In the genomic region with DNA sequence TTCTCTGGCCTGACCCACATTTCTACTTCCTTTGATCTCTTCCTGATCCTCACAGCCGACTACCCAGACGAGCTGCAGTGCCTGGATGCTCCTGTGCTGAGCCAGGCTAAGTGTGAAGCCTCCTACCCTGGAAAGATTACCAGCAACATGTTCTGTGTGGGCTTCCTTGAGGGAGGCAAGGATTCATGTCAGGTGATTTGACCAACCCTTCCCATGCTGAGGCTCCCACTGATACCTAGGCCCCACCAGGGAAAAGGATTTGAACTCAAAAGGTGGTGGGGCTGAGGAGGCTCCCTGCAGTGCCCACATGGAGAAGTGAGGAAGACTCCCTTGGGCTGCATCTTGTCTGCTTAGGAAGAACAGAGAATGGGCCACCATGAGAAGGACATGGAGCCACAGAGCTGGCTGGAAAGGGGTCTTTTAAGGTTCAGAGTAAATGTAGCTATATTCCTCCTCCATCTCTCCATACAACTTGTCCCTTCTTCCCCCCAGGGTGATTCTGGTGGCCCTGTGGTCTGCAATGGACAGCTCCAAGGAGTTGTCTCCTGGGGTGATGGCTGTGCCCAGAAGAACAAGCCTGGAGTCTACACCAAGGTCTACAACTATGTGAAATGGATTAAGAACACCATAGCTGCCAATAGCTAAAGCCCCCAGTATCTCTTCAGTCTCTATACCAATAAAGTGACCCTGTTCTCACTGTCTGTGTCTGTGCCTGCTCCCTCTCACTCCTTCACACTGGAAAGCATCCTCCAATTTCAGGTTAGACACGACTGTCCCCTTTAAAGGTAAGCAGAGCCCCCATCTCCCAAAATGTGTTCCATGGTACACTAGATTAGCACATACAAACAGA, we compare ENCODE assay signal across 23 cellular contexts. TPM values are rescaled to one million over a fixed set of nuclear protein-coding genes. Genes with fewer than 3 reads are reported as not detected.
"Had no signal": no experiment of that assay in that cellular context is flagged by ENCODE, and none has a peak within 500 bp of the region (broad histone marks: within the 10 kb centered on the region; RNA-seq: fewer than 3 reads in every experiment).

No MANE protein-coding gene starts in this region.

- H3K27ac ChIP-seq: SJSA1, SK-N-MC had no signal

- H3K36me3 ChIP-seq: MG63, SJSA1 had no signal

- H3K9me3 ChIP-seq: MG63, SJSA1 had no signal

- H3K4me3 ChIP-seq: MG63, SJSA1, SK-N-MC had no signal

- H3K27me3 ChIP-seq: MG63, SJSA1 had no signal

- H3K4me1 ChIP-seq: SJSA1 had no signal

- DNase-seq: Karpas-422, KG1, MG63, NCI-H1092, NCI-H1105 treated with DMSO at 0.1 percent for 48 hours, NCI-H1417 treated with DMSO at 0.1 percent for 48 hours, NCI-H146, NCI-H1694 treated with DMSO at 0.1 percent for 48 hours, NCI-H2029, NCI-H2081 treated with DMSO at 0.1 percent for 48 hours, NCI-H2171, NCI-H226, NCI-H446, NCI-H510A, NCI-H524 treated with DMSO at 0.1 percent for 48 hours, NCI-H69, NCI-H774, Right ventricle myocardium superior, RPMI8226, SIG-M5 had no signal

- FAIRE-seq: RCC 7860 had no signal

RNA-seq across cellular contexts. Expression of a gene that starts 3.3 kb away (rescaled TPM):
- total RNA-seq: Right ventricle myocardium superior, SJSA1 had no signal

RNA-seq across cellular contexts. Expression of a gene that starts 18.2 kb away (rescaled TPM):
- total RNA-seq: Right ventricle myocardium superior, SJSA1 had no signal
